ENCODE assay signal across 19 cellular contexts in genomic region chr3:177157492-177157891, GRCh38. TPM values are rescaled to one million over a fixed set of nuclear protein-coding genes. Genes with fewer than 3 reads are reported as not detected.
A peak's percentile ranks its signal among the peaks of the same experiment; 100 is the strongest.
DNase-seq lines count a peak whose midpoint lies in the region; ATAC-seq, FAIRE-seq and TF ChIP-seq lines count a peak whose summit lies in the region.
"Had no signal": no experiment of that assay in that cellular context is flagged by ENCODE, and none has a peak within 500 bp of the region (broad histone marks: within the 10 kb centered on the region; RNA-seq: fewer than 3 reads in every experiment).

No MANE protein-coding gene starts in this region.

- ATAC-seq in CD4-positive, alpha-beta T cell (ENCODE audit: poor library complexity), result no peak
- no peak for ATAC-seq in K562
- no peak for ATAC-seq in naive thymus-derived CD4-positive, alpha-beta T cell
- ATAC-seq: SK-N-SH treated with all-trans-retinoic acid at 6 μM for 48 hours had no signal

- TF ChIP-seq RAD21 in K562 (CRISPR knock-in tag; conservative IDR thresholded peaks at IDR 0.05 in 1 of 2, IDR thresholded peaks at IDR 0.05 in 1 of 2), result no peak

- FAIRE-seq in K562 (lab: Jason Lieb, UNC), result no peak
- FAIRE-seq: H1 had no signal

- in situ Hi-C loops in K562 (cut with MboI), result no loop called here

- peak overlapping the region; percentile 14 for H3K27ac Mint-ChIP-seq in CD4-positive, alpha-beta T cell
- H3K27ac Mint-ChIP-seq in naive thymus-derived CD4-positive, alpha-beta T cell, result peak overlapping the region in 1 of 9 donors; percentile 52
- H3K27ac Mint-ChIP-seq in chondrocyte (ENCODE audit: unreplicated experiment), result no peak overlapping the region

- H3K9me3 ChIP-seq in CD4-positive, alpha-beta T cell (ENCODE audit: control insufficient read depth, low read length), result no peaks in the 10 kb centered on the region
- H3K9me3 ChIP-seq in HUES48 (ENCODE audit: control insufficient read depth, insufficient read depth, low read length) (no peaks in the 10 kb centered on the region), K562 (replicated peaks; ENCODE audit: control insufficient read depth, insufficient read depth, low read depth, low read length) (no peaks in the 10 kb centered on the region)
- H3K9me3 ChIP-seq in naive thymus-derived CD4-positive, alpha-beta T cell (ENCODE audit: control insufficient read depth in 2 of 3, low read length in 3 of 3), result no peaks in the 10 kb centered on the region
- H3K9me3 ChIP-seq: Caco-2 had no signal

- H3K27me3 ChIP-seq in CD4-positive, alpha-beta T cell (ENCODE audit: control insufficient read depth, insufficient read depth, low read length), result no peaks in the 10 kb centered on the region
- no peaks in the 10 kb centered on the region for H3K27me3 ChIP-seq in HUES48 (ENCODE audit: control insufficient read depth, insufficient read depth, low read length)
- H3K27me3 ChIP-seq in K562 (ENCODE audit: control insufficient read depth in 2 of 2, insufficient read depth in 2 of 2, low read length in 2 of 2), result no peaks in the 10 kb centered on the region
- no peaks in the 10 kb centered on the region for H3K27me3 ChIP-seq in naive thymus-derived CD4-positive, alpha-beta T cell (ENCODE audit: control insufficient read depth in 2 of 2, insufficient read depth in 2 of 2, low read length in 2 of 2)

- no peak overlapping the region for H3K4me2 ChIP-seq in K562 (ENCODE audit: insufficient read depth, low read length)

- H3K36me3 ChIP-seq in HUES48 (ENCODE audit: control insufficient read depth, insufficient read depth, low read length), result no peaks in the 10 kb centered on the region
- H3K36me3 ChIP-seq in K562 (ENCODE audit: control insufficient read depth, insufficient read depth, low read length), result peaks cover 9% of the 10 kb centered on the region; the same call in 2 of the 3 replicates
- H3K36me3 ChIP-seq in naive thymus-derived CD4-positive, alpha-beta T cell (ENCODE audit: control insufficient read depth in 2 of 3, insufficient read depth in 3 of 3, low read length in 3 of 3), result peaks cover 0 to 3% (median 0%) of the 10 kb centered on the region in 3 experiments

- H3K4me3 Mint-ChIP-seq in CD4-positive, alpha-beta T cell, result no peak overlapping the region
- H3K4me3 Mint-ChIP-seq in naive thymus-derived CD4-positive, alpha-beta T cell, result no peak overlapping the region
- H3K4me3 Mint-ChIP-seq in chondrocyte (ENCODE audit: unreplicated experiment), result no peak overlapping the region
- H3K4me3 Mint-ChIP-seq: CD14-positive monocyte had no signal

- BruUV-seq in K562 (replicated peaks; lab: Mats Ljungman, UMichigan), result no TSS peak

- peaks cover 73% of the 10 kb centered on the region for H3K4me1 Mint-ChIP-seq in CD4-positive, alpha-beta T cell (ENCODE audit: low read depth)
- H3K4me1 Mint-ChIP-seq in naive thymus-derived CD4-positive, alpha-beta T cell, result peaks cover 30 to 81% (median 56%) of the 10 kb centered on the region in 7 donors
- H3K4me1 Mint-ChIP-seq in chondrocyte (ENCODE audit: low read depth), result peaks cover 60% of the 10 kb centered on the region

- peaks cover 4% of the 10 kb centered on the region; the same call in 1 of the 2 replicates for H4K20me1 ChIP-seq in K562 (replicated peaks; ENCODE audit: control insufficient read depth, insufficient read depth, low read length)

- no peak for TF ChIP-seq POLR2A in K562 (conservative IDR thresholded peaks at IDR 0.05)

- H3K9ac ChIP-seq in HUES48 (ENCODE audit: low read depth, low read length) (no peak overlapping the region), K562 (ENCODE audit: insufficient read depth in 1 of 2, low read depth in 2 of 2, low read length in 2 of 2) (no peak overlapping the region)

- no peak for TF ChIP-seq EP300 in K562 (IDR thresholded peaks at IDR 0.05; ENCODE audit: low read length)

- no peak for DNase-seq in CD4-positive, alpha-beta T cell
- DNase-seq in K562 (ENCODE audit: extremely low read depth in 1 of 4, low spot score in 3 of 4) (no peak), NCI-H2029 treated with DMSO at 0.1 percent for 48 hours (lab: John Stamatoyannopoulos, UW) (no peak), NOMO-1 (lab: John Stamatoyannopoulos, UW; ENCODE audit: unreplicated experiment in 2 of 2) (no peak), chondrocyte (ENCODE audit: low spot score) (no peak)
- DNase-seq in naive thymus-derived CD4-positive, alpha-beta T cell, result no peak
- DNase-seq: ACHN, AML-193, Caco-2, DMS153, EL, KBM-7, NCI-H1092, NCI-H510A treated with DMSO at 0.1 percent for 48 hours, SHP77 treated with DMSO at 0.1 percent for 48 hours had no signal

- CTCF ChIA-PET in CD4-positive, alpha-beta T cell (lab: Charles Lee), result interaction anchor here (0.5 to 0.6 kb wide), 2 partner anchors 37 to 202 kb away, joined by 3 to 5 read pairs; no protein-coding TSS in a partner anchor
- CTCF ChIA-PET in K562 (lab: Yijun Ruan, JAX; ENCODE audit: low intra/inter-chr PET ratio), result no interaction called here
- CTCF ChIA-PET in naive thymus-derived CD4-positive, alpha-beta T cell (lab: Charles Lee), result no interaction called here

- no peaks in the 10 kb centered on the region for H3K9me1 ChIP-seq in K562 (ENCODE audit: control insufficient read depth, insufficient read depth, low read length)

- no peak overlapping the region for H3K27ac ChIP-seq in CD4-positive, alpha-beta T cell (ENCODE audit: low read depth, low read length)
- H3K27ac ChIP-seq in HUES48 (ENCODE audit: low read depth, low read length) (peak overlapping the region; percentile 28), K562 (ENCODE audit: extremely low read depth, low read depth, low read length) (peak overlapping the region; percentile 22; the same call in 1 of the 3 replicates)
- peak overlapping the region; percentile 26 for H3K27ac ChIP-seq in naive thymus-derived CD4-positive, alpha-beta T cell (ENCODE audit: low read depth, low read length)

- no peak for TF ChIP-seq CTCF in CD4-positive, alpha-beta T cell (IDR thresholded peaks at IDR 0.05)
- no peak for TF ChIP-seq CTCF in K562 (IDR thresholded peaks at IDR 0.05 in 2 of 3, conservative IDR thresholded peaks at IDR 0.05 in 1 of 3; ENCODE audit: insufficient read depth in 2 of 3, low read depth in 1 of 3, low read length in 3 of 3)
- no peak for TF ChIP-seq CTCF in chondrocyte (IDR thresholded peaks at IDR 0.05)

- WGBS in K562 (ENCODE audit: insufficient coverage, low coverage, missing lambda C conversion rate), result 84% methylated on average over 4 of the region's 4 CpGs

- H3K4me3 ChIP-seq in HUES48 (ENCODE audit: low read depth, low read length) (no peak overlapping the region), K562 (no peak overlapping the region)
- no peak overlapping the region for H3K4me3 ChIP-seq in naive thymus-derived CD4-positive, alpha-beta T cell (ENCODE audit: low read length)

- H3K36me3 Mint-ChIP-seq in CD4-positive, alpha-beta T cell (ENCODE audit: low read depth), result peaks cover 31% of the 10 kb centered on the region
- peaks cover 5 to 28% (median 23%) of the 10 kb centered on the region in 5 donors for H3K36me3 Mint-ChIP-seq in naive thymus-derived CD4-positive, alpha-beta T cell
- peaks cover 6% of the 10 kb centered on the region for H3K36me3 Mint-ChIP-seq in chondrocyte (ENCODE audit: low read depth)

- no peaks in the 10 kb centered on the region for H3K27me3 Mint-ChIP-seq in CD4-positive, alpha-beta T cell
- no peaks in the 10 kb centered on the region for H3K27me3 Mint-ChIP-seq in naive thymus-derived CD4-positive, alpha-beta T cell
- H3K27me3 Mint-ChIP-seq in chondrocyte (ENCODE audit: low read depth), result no peaks in the 10 kb centered on the region

- intact Hi-C loops in CD4-positive, alpha-beta T cell (cut with DNase I, micrococcal nuclease), result loop anchor here (1.0 to 5.0 kb wide), 2 partner anchors 12 to 35 kb away; no protein-coding TSS in a partner anchor
- intact Hi-C loops in K562 (cut with micrococcal nuclease), result no loop called here
- intact Hi-C loops in naive thymus-derived CD4-positive, alpha-beta T cell (cut with micrococcal nuclease), result no loop called here

- H3K4me1 ChIP-seq in HUES48 (ENCODE audit: control insufficient read depth, insufficient read depth, low read length), result peaks cover 41% of the 10 kb centered on the region
- H3K4me1 ChIP-seq in K562 (replicated peaks in 1 of 2; ENCODE audit: control insufficient read depth in 2 of 2, insufficient read depth in 2 of 2, low read length in 2 of 2), result peaks cover 3 to 4% of the 10 kb centered on the region in 2 experiments; a peak in 3 of 5 replicates
- peaks cover 0 to 6% of the 10 kb centered on the region in 2 donors for H3K4me1 ChIP-seq in naive thymus-derived CD4-positive, alpha-beta T cell (ENCODE audit: control insufficient read depth in 2 of 2, insufficient read depth in 2 of 2, low read length in 2 of 2)

- peaks cover 3% of the 10 kb centered on the region for H3K9me3 Mint-ChIP-seq in CD4-positive, alpha-beta T cell
- peaks cover 0 to 5% (median 2%) of the 10 kb centered on the region in 11 donors for H3K9me3 Mint-ChIP-seq in naive thymus-derived CD4-positive, alpha-beta T cell
- H3K9me3 Mint-ChIP-seq in chondrocyte (ENCODE audit: low read depth), result no peaks in the 10 kb centered on the region

- H2AFZ ChIP-seq in K562 (ENCODE audit: low read depth, low read length), result no peak overlapping the region

- H3K79me2 ChIP-seq in K562 (ENCODE audit: control insufficient read depth, insufficient read depth, low read length), result peaks cover 98% of the 10 kb centered on the region

- POLR2A ChIA-PET in CD4-positive, alpha-beta T cell (lab: Charles Lee), result interaction anchor here (1.3 kb wide), 1 partner anchor 11 kb away, joined by 4 read pairs; no protein-coding TSS in a partner anchor
- POLR2A ChIA-PET in K562 (lab: Yijun Ruan, JAX), result interaction anchor here (1.4 kb wide), 1 partner anchor 12 kb away, joined by 4 read pairs; no protein-coding TSS in a partner anchor
- POLR2A ChIA-PET in naive thymus-derived CD4-positive, alpha-beta T cell (lab: Charles Lee), result no interaction called here

RNA-seq across cellular contexts. Expression of gene TBL1XR1, which starts 39.8 kb away (rescaled TPM):
- 10 to 100 TPM; 63.2 to 67.8 TPM for total RNA-seq in CD4-positive, alpha-beta T cell
- 113 and 226 TPM in 2 replicates for total RNA-seq in K562 (2011; cell fraction: chromatin; rRNA removed; ENCODE audit: low replicate concordance)
- 55.0 and 70.3 TPM in 2 replicates for total RNA-seq in K562 (2011; cell fraction: nucleolus; rRNA removed)
- total RNA-seq in K562 (2011; cell fraction: nucleoplasm; rRNA removed), result 125 and 183 TPM in 2 replicates
- total RNA-seq in K562 (2014; rRNA removed) (56.6 and 68.6 TPM in 2 replicates), K562 (2014; rRNA removed; fragmentation: Illumina TruSeq; extraction: Trizol) (110 and 132 TPM in 2 replicates), K562 (2015; rRNA removed; fragmentation: Illumina TruSeq; extraction: Trizol) (74.0 and 83.3 TPM in 2 replicates), K562 (2021) (125 and 150 TPM in 2 replicates), chondrocyte (225 to 372 TPM (median 357 TPM) in 3 replicates)
- polyA plus RNA-seq in K562 (2011; rRNA removed) (129 and 171 TPM in 2 replicates), K562 (2014; fragmentation: Illumina TruSeq; extraction: Trizol) (36.6 and 37.2 TPM in 2 replicates), K562 (2014; fragmentation: Nextera tagmentation; extraction: Ambion mirVana) (10 to 100 TPM; 19.6 to 90.2 TPM), K562 (2014; rRNA removed) (36.7 and 39.9 TPM in 2 replicates)
- 42.5 and 49.5 TPM in 2 replicates for polyA plus RNA-seq in K562 (2011; cell fraction: cytosol; rRNA removed)
- polyA plus RNA-seq in K562 (2011; cell fraction: nucleus; rRNA removed), result 154 and 172 TPM in 2 replicates
- polyA plus RNA-seq in K562 (2012), result 19.3 and 54.6 TPM in 2 replicates
- 706 and 847 TPM in 2 replicates for polyA minus RNA-seq in K562 (2011; rRNA and poly(A)+ RNA removed)
- polyA minus RNA-seq in K562 (2011; cell fraction: cytosol; rRNA and poly(A)+ RNA removed), result 193 and 353 TPM in 2 replicates
- 137 and 171 TPM in 2 replicates for polyA minus RNA-seq in K562 (2011; cell fraction: nucleus; rRNA and poly(A)+ RNA removed)
- 100 to 1,000 TPM in 4 of 5 experiments, 10 to 100 TPM in 1; 98.9 to 173 (median 133) TPM for total RNA-seq in naive thymus-derived CD4-positive, alpha-beta T cell
- polyA plus RNA-seq in naive thymus-derived CD4-positive, alpha-beta T cell, result 10 to 100 TPM; 20.8 to 25.5 TPM

Comparison
In these comparisons a context has a peak if more than half of its experiments do, and no peak if none do; other contexts are left out.
1. intact Hi-C loops: an anchor here in CD4-positive, alpha-beta T cell (1.0 to 5.0 kb wide); none called in K562 and naive thymus-derived CD4-positive, alpha-beta T cell.